In the genomic region with DNA sequence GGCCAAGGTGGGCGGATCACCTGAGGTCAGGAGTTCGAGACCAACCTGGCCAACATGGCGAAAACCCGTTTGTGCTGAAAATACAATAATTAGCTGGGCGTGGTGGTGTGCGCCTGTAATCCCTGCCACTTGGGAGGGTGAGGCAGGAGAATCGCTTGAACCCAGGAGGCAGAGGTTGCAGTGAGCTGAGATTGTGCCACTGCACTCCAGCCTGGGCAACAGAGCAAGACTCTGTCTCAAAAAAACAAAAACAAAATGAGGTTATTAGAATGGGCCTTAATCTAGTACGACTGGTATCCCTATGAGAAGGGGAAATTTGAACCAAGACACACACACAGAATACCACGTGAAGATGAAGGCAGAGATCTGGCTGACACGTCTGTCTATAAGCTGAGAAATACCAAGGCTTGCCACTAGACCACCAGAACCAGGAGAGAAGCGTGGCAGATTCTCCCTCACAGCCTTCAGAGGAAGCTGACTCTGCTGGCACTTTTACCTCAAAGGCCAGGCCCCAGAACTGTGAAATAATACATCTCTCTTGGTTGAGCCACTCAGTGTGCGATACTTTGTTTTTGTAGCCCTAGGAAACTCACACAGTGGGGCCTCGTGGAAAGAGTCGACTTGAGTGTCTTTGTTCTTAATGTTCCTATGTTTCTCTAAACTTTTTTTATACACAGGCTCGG, we compare ENCODE assay signal across 25 cellular contexts. TPM values are rescaled to one million over a fixed set of nuclear protein-coding genes. Genes with fewer than 3 reads are reported as not detected.
DNase-seq lines count a peak whose midpoint lies in the region; ATAC-seq and TF ChIP-seq lines count a peak whose summit lies in the region.
"Had no signal": no experiment of that assay in that cellular context is flagged by ENCODE, and none has a peak within 500 bp of the region (broad histone marks: within the 10 kb centered on the region; RNA-seq: fewer than 3 reads in every experiment).

No MANE protein-coding gene starts in this region.

- TF ChIP-seq POLR2A in transverse colon (IDR thresholded peaks at IDR 0.05), result no peak

- H3F3A ChIP-seq in smooth muscle cell (ENCODE audit: low read depth), result no peaks in the 10 kb centered on the region

- TF ChIP-seq CTCF in transverse colon (IDR thresholded peaks at IDR 0.05) (no peak), smooth muscle cell (IDR thresholded peaks at IDR 0.05; ENCODE audit: borderline replicate concordance, insufficient read depth, poor library complexity, severe bottlenecking) (no peak)

- no peaks in the 10 kb centered on the region for H3K27me3 ChIP-seq in transverse colon
- no peaks in the 10 kb centered on the region for H3K27me3 ChIP-seq in smooth muscle cell (ENCODE audit: low read depth)
- H3K27me3 ChIP-seq: ascending aorta, esophagus squamous epithelium, neural progenitor cell had no signal

- no peaks in the 10 kb centered on the region for H4K20me1 ChIP-seq in smooth muscle cell (ENCODE audit: low read depth)

- no peaks in the 10 kb centered on the region for H3K9me3 ChIP-seq in transverse colon
- H3K9me3 ChIP-seq in smooth muscle cell (replicated peaks; ENCODE audit: low read depth), result no peaks in the 10 kb centered on the region
- H3K9me3 ChIP-seq: ascending aorta, esophagus squamous epithelium had no signal

- no peaks in the 10 kb centered on the region for H3K36me3 ChIP-seq in transverse colon
- no peaks in the 10 kb centered on the region for H3K36me3 ChIP-seq in smooth muscle cell (ENCODE audit: low read depth)
- H3K36me3 ChIP-seq: ascending aorta, esophagus squamous epithelium, neural progenitor cell had no signal

- H3K9me3 Mint-ChIP-seq in activated CD4-positive, alpha-beta T cell treated with anti-CD3 and anti-CD28 coated beads, Interleukin-2, amount 10 ng/mL, durations not matched to agents 24 days and 14 days, result no peaks in the 10 kb centered on the region
- H3K9me3 Mint-ChIP-seq in effector memory CD8-positive, alpha-beta T cell, result no peaks in the 10 kb centered on the region
- H3K9me3 Mint-ChIP-seq in natural killer cell treated with Interleukin-12 subunit alpha and Interleukin-12 subunit beta and Interleukin-15 and Interleukin-18, amount 100 ng/mL, for 72 hours, result no peaks in the 10 kb centered on the region
- H3K9me3 Mint-ChIP-seq: activated naive CD4-positive, alpha-beta T cell treated with anti-CD3 and anti-CD28 coated beads, Interleukin-2, amount 50 U/mL, for 24 hours; activated T-helper 1 cell treated with anti-CD3 and anti-CD28 coated beads, Interleukin-12 subunit alpha, Interleukin-12 subunit beta, Interleukin-2, Interleukin-4 antibody, amounts not matched to agents 30 ng/mL and 10 ng/mL and 1 ng/mL, durations not matched to agents 14 hours and 24 hours and 36 hours; CD8-positive, alpha-beta memory T cell; neural progenitor cell; stimulated activated naive CD8-positive, alpha-beta T cell treated with anti-CD3 and anti-CD28 coated beads, Interleukin-15, Interleukin-2, amounts not matched to agents 100 ng/mL and 50 ng/mL, for 24 hours had no signal

- H3K4me1 ChIP-seq in transverse colon, result peaks cover 13 to 36% (median 28%) of the 10 kb centered on the region in 4 donors
- peaks cover 18% of the 10 kb centered on the region for H3K4me1 ChIP-seq in smooth muscle cell (ENCODE audit: low read depth)

- H3K4me1 Mint-ChIP-seq in activated CD4-positive, alpha-beta T cell treated with anti-CD3 and anti-CD28 coated beads, Interleukin-2, amount 10 ng/mL, durations not matched to agents 24 days and 14 days, result peaks cover 3% of the 10 kb centered on the region
- H3K4me1 Mint-ChIP-seq in effector memory CD8-positive, alpha-beta T cell (ENCODE audit: low read depth in 2 of 2), result peaks cover 0 to 5% of the 10 kb centered on the region in 2 donors
- H3K4me1 Mint-ChIP-seq in natural killer cell treated with Interleukin-12 subunit alpha and Interleukin-12 subunit beta and Interleukin-15 and Interleukin-18, amount 100 ng/mL, for 72 hours (ENCODE audit: low read depth in 2 of 2), result peaks cover 6 to 24% of the 10 kb centered on the region in 2 donors

- peak; percentile 37 for DNase-seq in activated CD4-positive, alpha-beta T cell treated with anti-CD3 and anti-CD28 coated beads, Interleukin-2, amount 10 ng/mL, durations not matched to agents 24 days and 14 days
- no peak for DNase-seq in activated CD4-positive, alpha-beta T cell treated with anti-CD3 and anti-CD28 coated beads for 48 hours
- no peak for DNase-seq in effector memory CD8-positive, alpha-beta T cell
- no peak for DNase-seq in natural killer cell treated with Interleukin-12 subunit alpha and Interleukin-12 subunit beta and Interleukin-15 and Interleukin-18, amount 100 ng/mL, for 72 hours (ENCODE audit: low spot score)
- DNase-seq in transverse colon, result no peak
- no peak for DNase-seq in A172 (ENCODE audit: low spot score)
- DNase-seq in smooth muscle cell (lab: John Stamatoyannopoulos, UW; ENCODE audit: unreplicated experiment), result no peak
- DNase-seq: activated CD4-positive, alpha-beta T cell treated with anti-CD3 and anti-CD28 coated beads for 36 hours; CD8-positive, alpha-beta memory T cell; DMS53; effector CD8-positive, alpha-beta T cell; esophagus squamous epithelium; GF-D8; NCI-H1105 treated with DMSO at 0.1 percent for 48 hours; SIG-M5; stimulated activated CD4-positive, alpha-beta T cell treated with anti-CD3 and anti-CD28 coated beads, Interleukin-4, amount 100 ng/mL, for 1 hour had no signal

- H3K4me2 ChIP-seq in smooth muscle cell, result no peak overlapping the region
- H3K4me2 ChIP-seq: neural progenitor cell had no signal

- WGBS in transverse colon (ENCODE audit: low coverage in 1 of 2), 2 donors, result 79 to 83% methylated on average over 10 to 15 of the region's 15 CpGs
- WGBS in smooth muscle cell (ENCODE audit: low lambda C conversion rate), result 92% methylated on average over 15 of the region's 15 CpGs

- H2AFZ ChIP-seq in smooth muscle cell (ENCODE audit: low read depth), result no peak overlapping the region
- H2AFZ ChIP-seq: GM23248, neural progenitor cell had no signal

- peak; percentile 64 for ATAC-seq in effector memory CD8-positive, alpha-beta T cell (replicated peaks)
- peak; percentile 68 to 73 for ATAC-seq in natural killer cell treated with Interleukin-12 subunit alpha and Interleukin-12 subunit beta and Interleukin-15 and Interleukin-18, amount 100 ng/mL, for 72 hours
- ATAC-seq in GM18519 (IDR thresholded peaks at IDR 0.05; ENCODE audit: low FRiP score, unreplicated experiment), result no peak
- ATAC-seq: activated CD4-positive, alpha-beta T cell treated with anti-CD3 and anti-CD28 coated beads for 36 hours had no signal

- no peak overlapping the region for H3K27ac Mint-ChIP-seq in activated CD4-positive, alpha-beta T cell treated with anti-CD3 and anti-CD28 coated beads, Interleukin-2, amount 10 ng/mL, durations not matched to agents 24 days and 14 days
- H3K27ac Mint-ChIP-seq in effector memory CD8-positive, alpha-beta T cell, result no peak overlapping the region
- H3K27ac Mint-ChIP-seq in natural killer cell treated with Interleukin-12 subunit alpha and Interleukin-12 subunit beta and Interleukin-15 and Interleukin-18, amount 100 ng/mL, for 72 hours, result no peak overlapping the region
- H3K27ac Mint-ChIP-seq: activated CD4-positive, alpha-beta T cell treated with anti-CD3 and anti-CD28 coated beads for 36 hours; activated naive CD4-positive, alpha-beta T cell treated with anti-CD3 and anti-CD28 coated beads, Interleukin-2, amount 50 U/mL, for 24 hours; activated T-helper 1 cell treated with anti-CD3 and anti-CD28 coated beads, Interleukin-12 subunit alpha, Interleukin-12 subunit beta, Interleukin-2, Interleukin-4 antibody, amounts not matched to agents 30 ng/mL and 10 ng/mL and 1 ng/mL, durations not matched to agents 14 hours and 24 hours and 36 hours; stimulated activated naive CD8-positive, alpha-beta T cell treated with anti-CD3 and anti-CD28 coated beads, Interleukin-15, Interleukin-2, amounts not matched to agents 100 ng/mL and 50 ng/mL, for 24 hours had no signal

- intact Hi-C loops in activated CD4-positive, alpha-beta T cell treated with anti-CD3 and anti-CD28 coated beads, Interleukin-2, amount 10 ng/mL, durations not matched to agents 24 days and 14 days (cut with micrococcal nuclease), result no loop called here
- intact Hi-C loops in transverse colon (cut with DNase I; ENCODE audit: low total_unique reads), result no loop called here

- no peak for TF ChIP-seq EP300 in transverse colon (IDR thresholded peaks at IDR 0.05; ENCODE audit: low read depth)

- H3K4me3 ChIP-seq in transverse colon (no peak overlapping the region), smooth muscle cell (no peak overlapping the region)
- H3K4me3 ChIP-seq: ascending aorta, esophagus squamous epithelium, GM23248, neural progenitor cell, skin epidermis had no signal

- H3K27me3 Mint-ChIP-seq in activated CD4-positive, alpha-beta T cell treated with anti-CD3 and anti-CD28 coated beads, Interleukin-2, amount 10 ng/mL, durations not matched to agents 24 days and 14 days, result peaks cover 41% of the 10 kb centered on the region
- H3K27me3 Mint-ChIP-seq in effector memory CD8-positive, alpha-beta T cell, result no peaks in the 10 kb centered on the region
- peaks cover 0 to 14% of the 10 kb centered on the region in 2 donors for H3K27me3 Mint-ChIP-seq in natural killer cell treated with Interleukin-12 subunit alpha and Interleukin-12 subunit beta and Interleukin-15 and Interleukin-18, amount 100 ng/mL, for 72 hours
- H3K27me3 Mint-ChIP-seq: activated naive CD4-positive, alpha-beta T cell treated with anti-CD3 and anti-CD28 coated beads, Interleukin-2, amount 50 U/mL, for 24 hours had no signal

- no peaks in the 10 kb centered on the region for H3K36me3 Mint-ChIP-seq in activated CD4-positive, alpha-beta T cell treated with anti-CD3 and anti-CD28 coated beads, Interleukin-2, amount 10 ng/mL, durations not matched to agents 24 days and 14 days (ENCODE audit: low read depth)
- H3K36me3 Mint-ChIP-seq in effector memory CD8-positive, alpha-beta T cell (ENCODE audit: insufficient read depth), result peaks cover 6% of the 10 kb centered on the region
- no peaks in the 10 kb centered on the region for H3K36me3 Mint-ChIP-seq in natural killer cell treated with Interleukin-12 subunit alpha and Interleukin-12 subunit beta and Interleukin-15 and Interleukin-18, amount 100 ng/mL, for 72 hours
- H3K36me3 Mint-ChIP-seq: neural progenitor cell had no signal

- no peak overlapping the region for H3K4me3 Mint-ChIP-seq in activated CD4-positive, alpha-beta T cell treated with anti-CD3 and anti-CD28 coated beads, Interleukin-2, amount 10 ng/mL, durations not matched to agents 24 days and 14 days
- H3K4me3 Mint-ChIP-seq in effector memory CD8-positive, alpha-beta T cell, result no peak overlapping the region
- peak overlapping the region; percentile 18 for H3K4me3 Mint-ChIP-seq in natural killer cell treated with Interleukin-12 subunit alpha and Interleukin-12 subunit beta and Interleukin-15 and Interleukin-18, amount 100 ng/mL, for 72 hours
- H3K4me3 Mint-ChIP-seq: activated CD4-positive, alpha-beta T cell treated with anti-CD3 and anti-CD28 coated beads for 36 hours; activated naive CD4-positive, alpha-beta T cell treated with anti-CD3 and anti-CD28 coated beads, Interleukin-2, amount 50 U/mL, for 24 hours; activated T-helper 1 cell treated with anti-CD3 and anti-CD28 coated beads, Interleukin-12 subunit alpha, Interleukin-12 subunit beta, Interleukin-2, Interleukin-4 antibody, amounts not matched to agents 30 ng/mL and 10 ng/mL and 1 ng/mL, durations not matched to agents 14 hours and 24 hours and 36 hours; CD8-positive, alpha-beta memory T cell; neural progenitor cell; stimulated activated naive CD8-positive, alpha-beta T cell treated with anti-CD3 and anti-CD28 coated beads, Interleukin-15, Interleukin-2, amounts not matched to agents 100 ng/mL and 50 ng/mL, for 24 hours had no signal

- in situ Hi-C loops in transverse colon (cut with MboI; ENCODE audit: low pct_ligation_motif_present in 1 of 4, low pct_unique_long_range_greater_than_20kb in 1 of 4, low sequenced_read_pairs in 3 of 4), result no loop called here

- no peak overlapping the region for H3K9ac ChIP-seq in smooth muscle cell (ENCODE audit: low read depth)
- H3K9ac ChIP-seq: GM23248, neural progenitor cell had no signal

- H3K27ac ChIP-seq in transverse colon, result peak overlapping the region in 3 of 4 donors; percentile 50 to 65 (median 62)
- H3K27ac ChIP-seq in smooth muscle cell (ENCODE audit: low read depth), result no peak overlapping the region
- H3K27ac ChIP-seq: 22Rv1, ascending aorta, esophagus squamous epithelium, GM23248, neural progenitor cell, skin epidermis had no signal

- no peaks in the 10 kb centered on the region for H3K79me2 ChIP-seq in smooth muscle cell (ENCODE audit: low read depth)

RNA-seq across cellular contexts. Expression of a gene that starts 59.6 kb away (rescaled TPM):
- total RNA-seq in activated CD4-positive, alpha-beta T cell treated with anti-CD3 and anti-CD28 coated beads, Interleukin-2, amount 10 ng/mL, durations not matched to agents 24 days and 14 days, result 48.2 and 52.9 TPM in 2 replicates
- total RNA-seq in natural killer cell treated with Interleukin-12 subunit alpha and Interleukin-12 subunit beta and Interleukin-15 and Interleukin-18, amount 100 ng/mL, for 72 hours, result 10 to 100 TPM; 39.4 to 43.9 TPM
- total RNA-seq in transverse colon (10 to 100 TPM in 3 of 4 donors, 1 to 10 TPM in 1; 8.6 to 57.5 (median 17.8) TPM), smooth muscle cell (20.3 and 23.0 TPM in 2 replicates)
- 12.7 and 14.9 TPM in 2 replicates for total RNA-seq in A172 (2014; rRNA removed; shearing (Covaris generic))
- 15.1 and 18.2 TPM in 2 replicates for polyA plus RNA-seq in smooth muscle cell
